32 cellular contexts compared by ENCODE assay signal in genomic region chr21:33989440-33989839, GRCh38.
"Had no signal": no experiment of that assay in that cellular context is flagged by ENCODE, and none has a peak within 500 bp of the region (broad histone marks: within the 10 kb centered on the region; RNA-seq: fewer than 3 reads in every experiment).

No MANE protein-coding gene starts in this region.

- H3K9me3 Mint-ChIP-seq: activated naive CD4-positive, alpha-beta T cell treated with anti-CD3 and anti-CD28 coated beads for 36 hours had no signal

- H3K27me3 Mint-ChIP-seq: activated naive CD8-positive, alpha-beta T cell treated with anti-CD3 and anti-CD28 coated beads for 36 hours; activated T-helper 17 cell treated with anti-CD3 and anti-CD28 coated beads, Interleukin-2, amount 50 U/mL, for 72 hours; T-cell; T-helper 17 cell had no signal

- H3K27ac Mint-ChIP-seq: activated B cell treated with CpG ODN at 0.5 μM for 24 hours; activated CD4-positive, alpha-beta memory T cell treated with anti-CD3 and anti-CD28 coated beads, Interleukin-2, amount 10 ng/mL, durations not matched to agents 7 days and 5 days; activated CD4-positive, alpha-beta T cell treated with anti-CD3 and anti-CD28 coated beads, Interleukin-2, amount 10 ng/mL, durations not matched to agents 24 days and 14 days; activated naive CD4-positive, alpha-beta T cell treated with anti-CD3 and anti-CD28 coated beads for 36 hours; activated naive CD4-positive, alpha-beta T cell treated with anti-CD3 and anti-CD28 coated beads, Interleukin-2, amount 50 U/mL, for 72 hours; activated naive CD8-positive, alpha-beta T cell treated with anti-CD3 and anti-CD28 coated beads for 36 hours; activated T-cell treated with anti-CD3 and anti-CD28 coated beads, Interleukin-2, amount 50 U/mL, for 72 hours; activated T-helper 1 cell treated with anti-CD3 and anti-CD28 coated beads, Interleukin-12 subunit alpha, Interleukin-12 subunit beta, Interleukin-2, Interleukin-4 antibody, amounts not matched to agents 30 ng/mL and 10 ng/mL and 1 ng/mL, durations not matched to agents 14 hours and 24 hours and 36 hours; activated T-helper 17 cell treated with anti-CD3 and anti-CD28 coated beads, Interleukin-2, amount 50 U/mL, for 72 hours; T-cell; T-helper 17 cell had no signal

- ATAC-seq: activated naive CD4-positive, alpha-beta T cell treated with anti-CD3 and anti-CD28 coated beads, Interleukin-2, amount 50 U/mL, for 72 hours; activated T-cell treated with anti-CD3 and anti-CD28 coated beads, Interleukin-2, amount 50 U/mL, for 4 hours; activated T-cell treated with anti-CD3 and anti-CD28 coated beads, Interleukin-2, amount 50 U/mL, for 72 hours; activated T-helper 17 cell treated with anti-CD3 and anti-CD28 coated beads, Interleukin-2, amount 50 U/mL, for 72 hours; body of pancreas; T-cell; T-helper 17 cell had no signal

- H3K4me3 ChIP-seq: adrenal gland, body of pancreas, breast epithelium had no signal

- FAIRE-seq: astrocyte, TTC549 had no signal

- H3K9me3 ChIP-seq: adrenal gland, body of pancreas, breast epithelium had no signal

- DNase-seq: activated B cell treated with CpG ODN at 0.5 μM for 24 hours; activated CD4-positive, alpha-beta memory T cell treated with anti-CD3 and anti-CD28 coated beads, Interleukin-2, amount 10 ng/mL, durations not matched to agents 7 days and 5 days; activated CD4-positive, alpha-beta T cell treated with anti-CD3 and anti-CD28 coated beads for 4 hours; activated CD4-positive, alpha-beta T cell treated with anti-CD3 and anti-CD28 coated beads, Interleukin-2, amount 10 ng/mL, durations not matched to agents 24 days and 14 days; activated CD4-positive, alpha-beta T cell treated with anti-CD3 and anti-CD28 coated beads, Interleukin-2, amount 50 U/mL, for 1 hour; activated CD4-positive, alpha-beta T cell treated with anti-CD3 and anti-CD28 coated beads, Interleukin-2, amount 50 U/mL, for 4 hours; activated CD4-positive, CD25-positive, alpha-beta regulatory T cell treated with anti-CD3 and anti-CD28 coated beads, Interleukin-2, amount 50 U/mL, for 72 hours; activated CD8-positive, alpha-beta memory T cell treated with anti-CD3 and anti-CD28 coated beads, Interleukin-2, amount 50 U/mL, for 4 hours; activated effector memory CD4-positive, alpha-beta T cell treated with anti-CD3 and anti-CD28 coated beads, Interleukin-2, amount 50 U/mL, for 16 hours; activated gamma-delta T cell treated with Interleukin-2 at 50 U/mL for 16 hours; activated naive CD4-positive, alpha-beta T cell; activated naive CD4-positive, alpha-beta T cell treated with anti-CD3 and anti-CD28 coated beads for 36 hours; activated naive CD4-positive, alpha-beta T cell treated with anti-CD3 and anti-CD28 coated beads, Interleukin-2, amount 50 U/mL, for 16 hours; activated naive CD8-positive, alpha-beta T cell treated with anti-CD3 and anti-CD28 coated beads for 36 hours; activated T-cell treated with anti-CD3 and anti-CD28 coated beads for 4 hours; activated T-cell treated with anti-CD3 and anti-CD28 coated beads, Interleukin-2, amount 50 U/mL, for 1 hour; activated T-cell treated with anti-CD3 and anti-CD28 coated beads, Interleukin-2, amount 50 U/mL, for 4 hours; activated T-cell treated with anti-CD3 and anti-CD28 coated beads, Interleukin-2, amount 50 U/mL, for 72 hours; adrenal gland; amniotic stem cell; aorta; body of pancreas; brain microvascular endothelial cell; central memory CD4-positive, alpha-beta T cell; T-cell; T-helper 17 cell had no signal

- H3K4me3 Mint-ChIP-seq: activated B cell treated with CpG ODN at 0.5 μM for 24 hours; activated CD4-positive, alpha-beta memory T cell treated with anti-CD3 and anti-CD28 coated beads, Interleukin-2, amount 10 ng/mL, durations not matched to agents 7 days and 5 days; activated CD4-positive, alpha-beta T cell treated with anti-CD3 and anti-CD28 coated beads, Interleukin-2, amount 10 ng/mL, durations not matched to agents 24 days and 14 days; activated naive CD4-positive, alpha-beta T cell treated with anti-CD3 and anti-CD28 coated beads for 36 hours; activated naive CD8-positive, alpha-beta T cell treated with anti-CD3 and anti-CD28 coated beads for 36 hours; activated T-cell treated with anti-CD3 and anti-CD28 coated beads, Interleukin-2, amount 50 U/mL, for 4 hours; activated T-cell treated with anti-CD3 and anti-CD28 coated beads, Interleukin-2, amount 50 U/mL, for 72 hours; activated T-helper 1 cell treated with anti-CD3 and anti-CD28 coated beads, Interleukin-12 subunit alpha, Interleukin-12 subunit beta, Interleukin-2, Interleukin-4 antibody, amounts not matched to agents 30 ng/mL and 10 ng/mL and 1 ng/mL, durations not matched to agents 14 hours and 24 hours and 36 hours; activated T-helper 17 cell treated with anti-CD3 and anti-CD28 coated beads, Interleukin-2, amount 50 U/mL, for 72 hours; T-cell; T-helper 17 cell had no signal

- H3K36me3 ChIP-seq: adrenal gland, brain microvascular endothelial cell, breast epithelium had no signal

- H3K4me1 ChIP-seq: adrenal gland, breast epithelium had no signal
